ENCODE assay signal across 31 cellular contexts in the genomic region with DNA sequence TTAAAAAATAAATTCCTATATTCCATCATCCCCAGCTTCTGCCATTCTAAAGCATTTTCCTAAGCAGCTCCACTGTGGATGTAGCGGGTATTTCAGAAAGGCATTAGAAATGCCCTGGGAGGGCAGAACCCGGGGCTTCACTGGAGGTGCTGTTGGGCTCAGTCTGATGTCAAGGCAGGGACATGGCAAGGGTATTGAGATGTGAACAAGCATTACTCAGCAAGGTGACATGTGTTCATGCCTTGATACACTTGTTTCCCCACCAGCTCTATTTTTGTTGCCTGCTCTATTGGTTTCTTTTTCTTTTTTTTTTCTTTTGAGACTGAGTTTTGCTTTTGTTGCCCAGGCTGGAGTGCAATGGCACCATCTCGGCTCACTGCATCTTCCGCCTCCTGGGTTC.
"Had no signal": no experiment of that assay in that cellular context is flagged by ENCODE, and none has a peak within 500 bp of the region (broad histone marks: within the 10 kb centered on the region; RNA-seq: fewer than 3 reads in every experiment).

No MANE protein-coding gene starts in this region.

- ATAC-seq: activated CD4-positive, alpha-beta T cell treated with anti-CD3 and anti-CD28 coated beads for 36 hours; activated CD8-positive, alpha-beta T cell treated with anti-CD3 and anti-CD28 coated beads, Interleukin-2, amount 10 ng/mL, durations not matched to agents 7 days and 5 days; PC-3; WTC11 had no signal

- H3K4me3 ChIP-seq: cardiac muscle cell, SJSA1 had no signal

- H3K27me3 Mint-ChIP-seq: activated CD4-positive, alpha-beta T cell treated with anti-CD3 and anti-CD28 coated beads for 36 hours; activated CD4-positive, alpha-beta T cell treated with anti-CD3 and anti-CD28 coated beads, Interleukin-2, amount 10 ng/mL, durations not matched to agents 7 days and 5 days; activated naive CD8-positive, alpha-beta T cell treated with anti-CD3 and anti-CD28 coated beads for 36 hours; activated T-cell treated with anti-CD3 and anti-CD28 coated beads, Interleukin-2, amount 50 U/mL, for 24 hours had no signal

- H3K27ac Mint-ChIP-seq: activated CD4-positive, alpha-beta T cell treated with anti-CD3 and anti-CD28 coated beads for 36 hours; activated CD4-positive, alpha-beta T cell treated with anti-CD3 and anti-CD28 coated beads, Interleukin-2, amount 10 ng/mL, durations not matched to agents 7 days and 5 days; activated CD8-positive, alpha-beta T cell treated with anti-CD3 and anti-CD28 coated beads, Interleukin-2, amount 10 ng/mL, durations not matched to agents 7 days and 5 days; activated naive CD4-positive, alpha-beta T cell treated with anti-CD3 and anti-CD28 coated beads for 36 hours; activated naive CD8-positive, alpha-beta T cell treated with anti-CD3 and anti-CD28 coated beads for 36 hours; activated T-cell treated with anti-CD3 and anti-CD28 coated beads, Interleukin-2, amount 50 U/mL, for 24 hours; activated T-helper 2 cell treated with anti-CD3 and anti-CD28 coated beads, Interferon-gamma antibody, Interleukin-2, Interleukin-4, amounts not matched to agents 10 μg/mL and 5 μg/mL and 100 μg/mL, durations not matched to agents 14 hours and 24 hours and 36 hours; T-helper 2 cell treated with Interferon-gamma antibody and Interleukin-4, amounts not matched to agents 5 μg/mL and 100 μg/mL, for 36 hours; WTC11 had no signal

- H3K27ac ChIP-seq: cardiac muscle cell, KMS-11, SJSA1 had no signal

- H3K36me3 ChIP-seq: cardiac muscle cell had no signal

- H3K4me3 Mint-ChIP-seq: activated CD4-positive, alpha-beta T cell treated with anti-CD3 and anti-CD28 coated beads for 36 hours; activated CD4-positive, alpha-beta T cell treated with anti-CD3 and anti-CD28 coated beads, Interleukin-2, amount 10 ng/mL, durations not matched to agents 7 days and 5 days; activated CD8-positive, alpha-beta T cell treated with anti-CD3 and anti-CD28 coated beads, Interleukin-2, amount 10 ng/mL, durations not matched to agents 7 days and 5 days; activated naive CD4-positive, alpha-beta T cell treated with anti-CD3 and anti-CD28 coated beads for 36 hours; activated naive CD8-positive, alpha-beta T cell treated with anti-CD3 and anti-CD28 coated beads for 36 hours; activated T-cell treated with anti-CD3 and anti-CD28 coated beads, Interleukin-2, amount 50 U/mL, for 24 hours; T-helper 2 cell treated with Interferon-gamma antibody and Interleukin-4, amounts not matched to agents 5 μg/mL and 100 μg/mL, for 36 hours; WTC11 had no signal

- H3K27me3 ChIP-seq: cardiac muscle cell, SJSA1 had no signal

- DNase-seq: activated CD4-positive, alpha-beta T cell treated with anti-CD3 and anti-CD28 coated beads for 36 hours; activated CD4-positive, alpha-beta T cell treated with anti-CD3 and anti-CD28 coated beads, Interleukin-2, amount 10 ng/mL, durations not matched to agents 7 days and 5 days; activated CD4-positive, alpha-beta T cell treated with anti-CD3 and anti-CD28 coated beads, Interleukin-2, amount 50 U/mL, for 48 hours; activated CD8-positive, alpha-beta T cell treated with anti-CD3 and anti-CD28 coated beads, Interleukin-2, amount 10 ng/mL, durations not matched to agents 7 days and 5 days; activated gamma-delta T cell treated with Interleukin-2 at 50 U/mL for 16 hours; activated naive CD4-positive, alpha-beta T cell treated with anti-CD3 and anti-CD28 coated beads for 36 hours; activated naive CD8-positive, alpha-beta T cell treated with anti-CD3 and anti-CD28 coated beads for 36 hours; activated T-cell treated with anti-CD3 and anti-CD28 coated beads, Interleukin-2, amount 50 U/mL, for 24 hours; amniotic stem cell; aorta; MM.1S; MV-4-11; NCI-H1092; NCI-H146; NCI-H187; NCI-H2029 treated with DMSO at 0.1 percent for 48 hours; NCI-H2107; NCI-H2171; NCI-H510A; NCI-H526; NCI-H748 treated with DMSO at 0.1 percent for 48 hours; NK-92 treated with Interleukin-12 subunit alpha and Interleukin-12 subunit beta, amount 100 ng/mL, for 24 hours; PC-3; SHP77 treated with DMSO at 0.1 percent for 48 hours; SK-N-SH had no signal
